14 cellular contexts compared by ENCODE assay signal in the genomic region with DNA sequence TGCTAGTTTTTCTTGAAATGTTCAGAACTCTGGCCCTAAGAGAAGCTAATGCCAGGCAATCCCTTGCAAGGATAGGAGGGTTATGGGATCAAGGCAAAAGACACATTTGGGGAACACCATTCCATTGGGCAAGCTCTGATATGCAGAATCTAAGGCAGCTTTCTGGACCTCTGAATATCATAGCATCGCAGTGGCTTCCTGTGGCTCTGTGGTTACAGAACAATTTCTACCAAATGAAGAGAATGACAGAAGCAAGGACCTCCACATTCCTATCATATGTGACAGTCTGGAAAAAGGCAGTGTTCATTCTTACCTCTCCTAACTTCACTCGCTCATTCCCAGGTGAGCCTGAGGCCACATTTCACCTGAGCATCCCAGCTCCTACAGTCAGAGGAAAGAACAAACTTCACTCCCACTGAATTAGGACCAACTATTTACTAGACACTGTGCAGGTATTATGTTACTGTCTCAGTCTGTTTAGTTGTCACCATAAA.
"Had no signal": no experiment of that assay in that cellular context is flagged by ENCODE, and none has a peak within 500 bp of the region (broad histone marks: within the 10 kb centered on the region; RNA-seq: fewer than 3 reads in every experiment).

No MANE protein-coding gene starts in this region.

- H3K4me3 Mint-ChIP-seq: nephron had no signal

- H3K9me3 Mint-ChIP-seq: immature natural killer cell, nephron had no signal

- H3K4me3 ChIP-seq: adrenal gland, SK-N-MC had no signal

- H3K36me3 Mint-ChIP-seq: immature natural killer cell had no signal

- H3K27me3 ChIP-seq: adrenal gland had no signal

- ATAC-seq: activated CD4-positive, CD25-positive, alpha-beta regulatory T cell treated with anti-CD3 and anti-CD28 coated beads, Interleukin-2, amount 50 U/mL, for 24 hours had no signal

- H3K27ac Mint-ChIP-seq: nephron had no signal

- H3K4me1 ChIP-seq: adrenal gland had no signal

- H3K9me3 ChIP-seq: adrenal gland had no signal

- DNase-seq: activated naive CD4-positive, alpha-beta T cell treated with Interleukin-2 at 50 U/mL for 16 hours; activated T-cell treated with anti-CD3 and anti-CD28 coated beads for 4 hours; dermis blood vessel endothelial cell; immature natural killer cell; mesenchymal stem cell; occipital lobe; stimulated activated CD4-positive, alpha-beta T cell treated with anti-CD3 and anti-CD28 coated beads, Interleukin-12 subunit alpha, Interleukin-12 subunit beta, amount 100 ng/mL, for 4 hours; stimulated activated CD4-positive, alpha-beta T cell treated with anti-CD3 and anti-CD28 coated beads, Interleukin-1b, Interleukin-23, amount 100 ng/mL, for 48 hours; stimulated activated CD8-positive, alpha-beta memory T cell treated with anti-CD3 and anti-CD28 coated beads, Interleukin-4, amount 100 ng/mL, for 48 hours; T1000 had no signal

- H3K36me3 ChIP-seq: adrenal gland had no signal
